In the genomic region with DNA sequence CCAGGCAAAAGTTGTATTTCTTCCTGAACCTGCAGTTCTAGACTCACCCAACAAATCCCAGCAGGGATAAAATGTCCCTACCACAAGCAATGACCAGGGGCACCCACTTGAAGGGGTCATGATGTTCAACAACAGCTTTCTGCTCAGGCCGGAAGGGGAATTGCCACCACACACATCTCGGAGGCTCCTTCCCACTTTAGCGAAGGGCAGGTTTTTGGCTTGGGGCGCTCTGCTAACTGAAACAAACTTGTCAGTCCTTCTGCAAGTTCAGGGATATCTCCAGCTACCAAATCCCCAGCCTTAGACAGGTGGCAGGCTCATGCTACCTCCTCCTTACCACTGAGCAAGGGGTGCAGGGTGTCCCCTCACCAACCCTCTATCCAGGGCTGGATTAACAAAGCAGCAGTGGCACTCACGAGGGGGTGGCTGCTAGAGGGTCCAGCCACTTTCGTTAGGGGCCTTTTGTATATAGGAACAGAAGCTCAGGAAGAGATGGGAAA, we compare ENCODE assay signal across 13 cellular contexts. TPM values are rescaled to one million over a fixed set of nuclear protein-coding genes. Genes with fewer than 3 reads are reported as not detected.
DNase-seq lines count a peak whose midpoint lies in the region; ATAC-seq and TF ChIP-seq lines count a peak whose summit lies in the region.
"Had no signal": no experiment of that assay in that cellular context is flagged by ENCODE, and none has a peak within 500 bp of the region (broad histone marks: within the 10 kb centered on the region; RNA-seq: fewer than 3 reads in every experiment).

No MANE protein-coding gene starts in this region.

- H3K27ac ChIP-seq in heart left ventricle: peak overlapping the region; percentile 47 to 97 (median 92)
- H3K27ac ChIP-seq in colonic mucosa: no peak overlapping the region
- H3K27ac ChIP-seq in urinary bladder (ENCODE audit: low read depth): no peak overlapping the region

- H3K9me3 Mint-ChIP-seq in nephron progenitor cell: no peaks in the 10 kb centered on the region

- no peak overlapping the region for H3K27ac Mint-ChIP-seq in nephron progenitor cell

- H3K36me3 ChIP-seq in heart left ventricle (no peaks in the 10 kb centered on the region), colonic mucosa (no peaks in the 10 kb centered on the region), urinary bladder (ENCODE audit: insufficient read depth) (no peaks in the 10 kb centered on the region), HAP-1 (replicated peaks) (no peaks in the 10 kb centered on the region)
- H3K36me3 ChIP-seq: upper lobe of left lung had no signal

- TF ChIP-seq CTCF in heart left ventricle (IDR thresholded peaks at IDR 0.05) (no peak), colonic mucosa (IDR thresholded peaks at IDR 0.05) (no peak), nephron progenitor cell (IDR thresholded peaks at IDR 0.05) (no peak)

- peak overlapping the region; percentile 76 for H3K4me3 Mint-ChIP-seq in nephron progenitor cell

- in situ Hi-C loops in HAP-1 (cut with MboI; ENCODE audit: low sequenced_read_pairs): no loop called here

- H3K9ac ChIP-seq in colonic mucosa (ENCODE audit: low read depth in 2 of 2, low read length in 2 of 2): no peak overlapping the region

- no peaks in the 10 kb centered on the region for H3K36me3 Mint-ChIP-seq in nephron progenitor cell (ENCODE audit: low read depth)

- H3K27me3 Mint-ChIP-seq in nephron progenitor cell (ENCODE audit: low read depth, poor library complexity): peaks cover 64% of the 10 kb centered on the region

- DNase-seq in heart left ventricle: no peak
- DNase-seq in Right ventricle myocardium inferior (ENCODE audit: missing footprints): no peak
- no peak for DNase-seq in colonic mucosa
- no peak for DNase-seq in nephron progenitor cell
- DNase-seq in HAP-1 (ENCODE audit: low spot score in 2 of 2): no peak
- DNase-seq: activated CD8-positive, alpha-beta memory T cell treated with anti-CD3 and anti-CD28 coated beads, Interleukin-2, amount 50 U/mL, for 48 hours; Karpas-422; NCI-H2107; T-helper 9 cell had no signal

- H3K9me3 ChIP-seq in heart left ventricle (no peaks in the 10 kb centered on the region), colonic mucosa (no peaks in the 10 kb centered on the region), HAP-1 (no peaks in the 10 kb centered on the region)
- H3K9me3 ChIP-seq: upper lobe of left lung had no signal

- no peak for TF ChIP-seq POLR2A in heart left ventricle (IDR thresholded peaks at IDR 0.05)

- intact Hi-C loops in heart left ventricle (cut with DNase I) (loop anchor here in 9 of 10 donors (2.0 to 10.0 kb wide), 13 partner anchors 34 to 119 kb away; no protein-coding TSS in a partner anchor), Right ventricle myocardium inferior (cut with DNase I) (loop anchor here (2.0 to 5.0 kb wide), 3 partner anchors 69 to 118 kb away; no protein-coding TSS in a partner anchor), colonic mucosa (cut with DNase I) (no loop called here)

- H3K4me1 Mint-ChIP-seq in nephron progenitor cell: peaks cover 35% of the 10 kb centered on the region

- H3K27me3 ChIP-seq in heart left ventricle (peaks cover 0 to 54% (median 7%) of the 10 kb centered on the region in 9 donors), colonic mucosa (peaks cover 26% of the 10 kb centered on the region), HAP-1 (ENCODE audit: low read depth) (peaks cover 25% of the 10 kb centered on the region)

- 16 to 59% (median 45%) methylated on average over 6 of the region's 6 CpGs for WGBS in heart left ventricle, 4 donors
- 53% methylated on average over 6 of the region's 6 CpGs for WGBS in urinary bladder

- peaks cover 0 to 63% (median 15%) of the 10 kb centered on the region in 12 donors for H3K4me1 ChIP-seq in heart left ventricle
- peaks cover 6% of the 10 kb centered on the region for H3K4me1 ChIP-seq in colonic mucosa
- no peaks in the 10 kb centered on the region for H3K4me1 ChIP-seq in urinary bladder (ENCODE audit: insufficient read depth)
- no peaks in the 10 kb centered on the region; the same call in 1 of the 2 replicates for H3K4me1 ChIP-seq in HAP-1

- ATAC-seq in heart left ventricle: no peak
- no peak for ATAC-seq in Right ventricle myocardium inferior
- no peak for ATAC-seq in HG02623 (IDR thresholded peaks at IDR 0.05; ENCODE audit: unreplicated experiment)
- no peak for ATAC-seq in HG03039 (IDR thresholded peaks at IDR 0.05; ENCODE audit: unreplicated experiment)

- H3K4me3 ChIP-seq in heart left ventricle: peak overlapping the region; percentile 38 to 92 (median 72)
- H3K4me3 ChIP-seq in colonic mucosa: peak overlapping the region; percentile 27
- peak overlapping the region; percentile 77 for H3K4me3 ChIP-seq in urinary bladder (ENCODE audit: low read depth, low read length)
- no peak overlapping the region for H3K4me3 ChIP-seq in HAP-1

RNA-seq across cellular contexts. Expression of gene ADCY5, which starts 2.2 kb away (rescaled TPM):
- total RNA-seq in heart left ventricle (100 to 1,000 TPM; 106 to 276 (median 170) TPM), Right ventricle myocardium inferior (232 TPM), colonic mucosa (1 to 10 TPM; 5.6 to 7.8 TPM), urinary bladder (25.1 TPM)
- polyA plus RNA-seq in heart left ventricle (10 to 100 TPM; 78.5 to 84.1 TPM), urinary bladder (53.1 TPM)

Comparison
In these comparisons a context has a peak if more than half of its experiments do, and no peak if none do; other contexts are left out.
1. H3K27ac ChIP-seq: peak in heart left ventricle (12 of 12); none in colonic mucosa (single experiment) and urinary bladder (single experiment).